1 cellular context compared by ENCODE assay signal in the genomic region with DNA sequence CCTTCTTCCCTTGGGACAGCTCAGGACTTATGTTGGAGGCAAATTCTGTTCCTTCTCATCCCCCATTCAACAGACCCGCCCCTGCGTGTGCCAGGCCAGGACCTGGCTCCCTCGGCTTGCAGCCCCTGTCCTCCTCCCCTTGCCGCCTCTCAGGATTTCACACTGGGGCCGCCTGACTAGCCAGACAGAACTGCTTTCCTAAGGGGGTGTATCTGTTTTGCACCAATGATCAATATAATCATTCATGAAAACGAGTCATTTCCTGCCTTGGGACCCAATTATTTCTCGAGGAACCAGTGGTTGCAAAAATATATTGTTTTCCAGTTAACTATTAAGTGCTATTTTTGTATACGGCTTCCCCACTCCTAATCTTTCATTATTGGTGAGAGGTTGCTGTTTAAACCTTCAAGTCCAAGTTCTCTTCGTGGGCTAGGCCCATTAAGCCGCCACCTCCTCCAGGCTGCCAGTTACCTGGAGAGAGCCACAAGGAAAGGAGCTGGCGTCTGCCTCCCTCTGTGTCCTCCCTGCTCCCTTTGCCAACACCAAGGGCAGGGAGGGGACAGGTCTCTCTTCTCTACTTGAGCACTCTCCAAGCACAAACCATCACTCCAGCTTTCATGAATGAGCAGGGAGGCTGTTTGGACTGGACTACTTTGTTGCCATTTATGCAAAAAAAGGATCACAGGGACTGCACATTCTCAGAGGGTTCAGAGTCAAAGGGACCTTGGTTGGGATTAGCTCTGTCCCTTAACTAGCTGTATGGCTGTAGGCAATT.
A peak's percentile ranks its signal among the peaks of the same experiment; 100 is the strongest.
TF ChIP-seq lines count a peak whose summit lies in the region.

No MANE protein-coding gene starts in this region.

TF ChIP-seq in HepG2, 621 proteins besides CTCF, POLR2A, EP300 and RAD21:
- TF ChIP-seq THAP7 (CRISPR knock-in tag; IDR thresholded peaks at IDR 0.05) (0 out of 2 replicates have a peak, but pooled peaks have one; percentile 35), ARNT (IDR thresholded peaks at IDR 0.05) (no peak)
